Comparison of ENCODE assay signal across 26 cellular contexts in genomic region chr10:77371421-77371820, GRCh38.
"Had no signal": no experiment of that assay in that cellular context is flagged by ENCODE, and none has a peak within 500 bp of the region (broad histone marks: within the 10 kb centered on the region; RNA-seq: fewer than 3 reads in every experiment).

No MANE protein-coding gene starts in this region.

- H3K9me3 ChIP-seq: SJCRH30 had no signal

- H2AFZ ChIP-seq: PC-9 had no signal

- H3K4me3 ChIP-seq: ascending aorta, cardiac muscle cell, PC-9, SJCRH30, SK-N-MC had no signal

- DNase-seq: activated CD4-positive, alpha-beta T cell treated with anti-CD3 and anti-CD28 coated beads, Interleukin-2, amount 10 ng/mL, durations not matched to agents 24 days and 14 days; activated CD4-positive, alpha-beta T cell treated with anti-CD3 and anti-CD28 coated beads, Interleukin-2, amount 50 U/mL, for 4 hours; activated CD8-positive, alpha-beta T cell treated with anti-CD3 and anti-CD28 coated beads, Interleukin-2, amount 10 ng/mL, durations not matched to agents 7 days and 5 days; activated gamma-delta T cell; activated naive CD4-positive, alpha-beta T cell treated with Interleukin-2 at 50 U/mL for 16 hours; activated naive CD8-positive, alpha-beta T cell treated with anti-CD3 and anti-CD28 coated beads, Interleukin-2, amount 10 ng/mL, durations not matched to agents 7 days and 5 days; activated T-cell treated with anti-CD3 and anti-CD28 coated beads, Interleukin-2, amount 50 U/mL, for 24 hours; amygdala; NCI-H1092 treated with DMSO at 0.1 percent for 48 hours; NCI-H1417; NCI-H146; NCI-H187; NCI-H2029 treated with DMSO at 0.1 percent for 48 hours; NCI-H2107; NCI-H2171; NCI-H510A; NCI-H526; NCI-H748 treated with DMSO at 0.1 percent for 48 hours; NK-92 treated with Interleukin-12 subunit alpha and Interleukin-12 subunit beta, amount 100 ng/mL, for 24 hours; PC-9; SHP77; SJCRH30; T1000 had no signal

- H3K27ac ChIP-seq: ascending aorta, cardiac muscle cell, PC-9, SJCRH30, SK-N-MC had no signal

- H3K27me3 ChIP-seq: ascending aorta, cardiac muscle cell, SJCRH30 had no signal

- H3K4me2 ChIP-seq: PC-9 had no signal

- H3K36me3 ChIP-seq: ascending aorta, cardiac muscle cell, SJCRH30 had no signal

- ATAC-seq: activated CD8-positive, alpha-beta T cell treated with anti-CD3 and anti-CD28 coated beads, Interleukin-2, amount 10 ng/mL, durations not matched to agents 7 days and 5 days had no signal
